ENCODE assay signal across 34 cellular contexts in genomic region chr2:65932571-65932970, GRCh38.
"Had no signal": no experiment of that assay in that cellular context is flagged by ENCODE, and none has a peak within 500 bp of the region (broad histone marks: within the 10 kb centered on the region; RNA-seq: fewer than 3 reads in every experiment).

No MANE protein-coding gene starts in this region.

- H3K27ac ChIP-seq: KMS-11, PC-9, RWPE1, SJCRH30, SK-N-MC had no signal

- H3K9ac ChIP-seq: KMS-11 had no signal

- H3K4me2 ChIP-seq: KMS-11, PC-9 had no signal

- H3K36me3 ChIP-seq: MG63, SJCRH30 had no signal

- DNase-seq: Karpas-422, MG63, NCI-H1048, NCI-H1092 treated with DMSO at 0.1 percent for 48 hours, NCI-H1105 treated with DMSO at 0.1 percent for 48 hours, NCI-H1417, NCI-H1436, NCI-H146, NCI-H1694, NCI-H187, NCI-H1930, NCI-H2029 treated with DMSO at 0.1 percent for 48 hours, NCI-H2081 treated with DMSO at 0.1 percent for 48 hours, NCI-H2107, NCI-H2171, NCI-H226, NCI-H446 treated with DMSO at 0.1 percent for 48 hours, NCI-H510A, NCI-H524, NCI-H526, NCI-H69, NCI-H748 treated with DMSO at 0.1 percent for 48 hours, NCI-H82, PC-9, SHP77, SIG-M5, SJCRH30, T-cell had no signal

- H3K4me1 ChIP-seq: SJCRH30 had no signal

- H3K4me3 ChIP-seq: MG63, PC-9, SJCRH30, SK-N-MC had no signal

- H3K9me3 ChIP-seq: MG63, SJCRH30 had no signal

- H2AFZ ChIP-seq: PC-9 had no signal

- ATAC-seq: Panc1, Right ventricle myocardium inferior, SK-N-SH treated with all-trans-retinoic acid at 6 μM for 48 hours, T-cell had no signal

- H3K27me3 ChIP-seq: MG63, SJCRH30 had no signal
